Comparison of ENCODE assay signal across 28 cellular contexts in genomic region chr6:96834070-96834469, GRCh38.
"Had no signal": no experiment of that assay in that cellular context is flagged by ENCODE, and none has a peak within 500 bp of the region (broad histone marks: within the 10 kb centered on the region; RNA-seq: fewer than 3 reads in every experiment).

No MANE protein-coding gene starts in this region.

- H3K36me3 ChIP-seq: breast epithelium, esophagus muscularis mucosa, neutrophil, right lobe of liver, stomach, thyroid gland, upper lobe of left lung, vagina had no signal

- H3K4me3 Mint-ChIP-seq: activated naive CD4-positive, alpha-beta T cell treated with anti-CD3 and anti-CD28 coated beads for 36 hours; activated naive CD8-positive, alpha-beta T cell treated with anti-CD3 and anti-CD28 coated beads for 36 hours; endodermal cell; stimulated activated naive B cell treated with anti-CD40 and anti-IgM and Interleukin-4, amounts not matched to agents 10 μg/mL and 1 μg/mL and 100 μg/mL, for 72 hours had no signal

- H3K27me3 ChIP-seq: breast epithelium, esophagus muscularis mucosa, right lobe of liver, thyroid gland, vagina had no signal

- H3K9me3 Mint-ChIP-seq: activated naive CD4-positive, alpha-beta T cell treated with anti-CD3 and anti-CD28 coated beads for 36 hours; activated naive CD8-positive, alpha-beta T cell treated with anti-CD3 and anti-CD28 coated beads for 36 hours; endodermal cell; nephron; stimulated activated naive B cell treated with anti-CD40 and anti-IgM and Interleukin-4, amounts not matched to agents 10 μg/mL and 1 μg/mL and 100 μg/mL, for 72 hours had no signal

- ATAC-seq: left ventricle myocardium superior; right lobe of liver; stimulated activated naive B cell treated with anti-CD40 and anti-IgM and Interleukin-4, amounts not matched to agents 10 μg/mL and 1 μg/mL and 100 μg/mL, for 72 hours had no signal

- H3K27ac Mint-ChIP-seq: activated naive CD4-positive, alpha-beta T cell treated with anti-CD3 and anti-CD28 coated beads for 36 hours; activated naive CD8-positive, alpha-beta T cell treated with anti-CD3 and anti-CD28 coated beads for 36 hours; endodermal cell; nephron; progenitor cell of endocrine pancreas; stimulated activated naive B cell treated with anti-CD40 and anti-IgM and Interleukin-4, amounts not matched to agents 10 μg/mL and 1 μg/mL and 100 μg/mL, for 72 hours had no signal

- DNase-seq: activated CD4-positive, alpha-beta T cell treated with anti-CD3 and anti-CD28 coated beads for 4 hours; activated CD4-positive, alpha-beta T cell treated with anti-CD3 and anti-CD28 coated beads, Interleukin-2, amount 50 U/mL, for 4 hours; activated effector memory CD4-positive, alpha-beta T cell treated with Interleukin-2 at 50 U/mL for 16 hours; activated naive CD4-positive, alpha-beta T cell treated with anti-CD3 and anti-CD28 coated beads for 36 hours; activated naive CD8-positive, alpha-beta T cell treated with anti-CD3 and anti-CD28 coated beads for 36 hours; activated T-cell treated with anti-CD3 and anti-CD28 coated beads for 4 hours; amniotic stem cell; central memory CD4-positive, alpha-beta T cell; endodermal cell; islet precursor cell; left ventricle myocardium superior; right lobe of liver; stimulated activated CD4-positive, alpha-beta T cell treated with anti-CD3 and anti-CD28 coated beads, Interleukin-1b, Interleukin-23, amount 100 ng/mL, for 48 hours; stimulated activated CD4-positive, alpha-beta T cell treated with anti-CD3 and anti-CD28 coated beads, Interleukin-4, amount 100 ng/mL, for 4 hours; stimulated activated CD8-positive, alpha-beta memory T cell treated with anti-CD3 and anti-CD28 coated beads, Interleukin-4, amount 100 ng/mL, for 48 hours; stimulated activated naive B cell treated with anti-CD40 and anti-IgM and Interleukin-4, amounts not matched to agents 10 μg/mL and 1 μg/mL and 100 μg/mL, for 72 hours; stomach; T-helper 9 cell; thyroid gland; upper lobe of left lung had no signal

- H3K9me3 ChIP-seq: breast epithelium, esophagus muscularis mucosa, neutrophil, right lobe of liver, stomach, thyroid gland, upper lobe of left lung, vagina had no signal

- H3K27ac ChIP-seq: breast epithelium, esophagus muscularis mucosa, neutrophil, right lobe of liver, skin epidermis, stomach, thyroid gland, upper lobe of left lung, vagina, VCaP had no signal

- H3K4me3 ChIP-seq: breast epithelium, esophagus muscularis mucosa, right lobe of liver, skin epidermis, stomach, thyroid gland, upper lobe of left lung, vagina had no signal

- H3K36me3 Mint-ChIP-seq: activated naive CD8-positive, alpha-beta T cell treated with anti-CD3 and anti-CD28 coated beads for 36 hours; stimulated activated naive B cell treated with anti-CD40 and anti-IgM and Interleukin-4, amounts not matched to agents 10 μg/mL and 1 μg/mL and 100 μg/mL, for 72 hours had no signal
